In genomic region chr1:159598196-159598595, GRCh38 we compare ENCODE assay signal across 15 cellular contexts. TPM values are rescaled to one million over a fixed set of nuclear protein-coding genes. Genes with fewer than 3 reads are reported as not detected.
DNase-seq lines count a peak whose midpoint lies in the region; ATAC-seq, FAIRE-seq and TF ChIP-seq lines count a peak whose summit lies in the region.
"Had no signal": no experiment of that assay in that cellular context is flagged by ENCODE, and none has a peak within 500 bp of the region (broad histone marks: within the 10 kb centered on the region; RNA-seq: fewer than 3 reads in every experiment).

No MANE protein-coding gene starts in this region.

- no peak for FAIRE-seq in GM12891 (lab: Jason Lieb, UNC)

- POLR2A ChIA-PET in PC-3 (lab: Charles Lee; ENCODE audit: unreplicated experiment) (interaction anchor here (0.6 kb wide), 1 partner anchor 282 kb away, joined by 3 read pairs; no protein-coding TSS in a partner anchor), GM10248 (lab: Yijun Ruan, JAX) (no interaction called here)
- POLR2A ChIA-PET in naive thymus-derived CD4-positive, alpha-beta T cell (lab: Charles Lee): no interaction called here

- TF ChIP-seq CTCF in PC-3 (conservative IDR thresholded peaks at IDR 0.05; ENCODE audit: low read depth, low read length): no peak
- no peak for TF ChIP-seq CTCF in right lobe of liver (IDR thresholded peaks at IDR 0.05)
- no peak for TF ChIP-seq CTCF in GM10248 (IDR thresholded peaks at IDR 0.05; ENCODE audit: control extremely low read depth, extremely low read depth, low read depth, missing control alignments)

- CTCF ChIA-PET in PC-3 (lab: Charles Lee) (no interaction called here), GM10248 (lab: Yijun Ruan, JAX) (interaction anchor here (0.6 kb wide), 1 partner anchor 8 kb away, joined by 3 read pairs; no protein-coding TSS in a partner anchor)
- CTCF ChIA-PET in naive thymus-derived CD4-positive, alpha-beta T cell (lab: Charles Lee): no interaction called here

- H3K4me2 ChIP-seq in PC-3 (ENCODE audit: low read length): peak overlapping the region; percentile 47

- peaks cover 0 to 13% (median 3%) of the 10 kb centered on the region in 11 donors for H3K9me3 Mint-ChIP-seq in naive thymus-derived CD4-positive, alpha-beta T cell

- intact Hi-C loops in PC-3 (cut with micrococcal nuclease) (no loop called here), right lobe of liver (cut with DNase I) (no loop called here)
- intact Hi-C loops in naive thymus-derived CD4-positive, alpha-beta T cell (cut with micrococcal nuclease): no loop called here

- H3K4me3 Mint-ChIP-seq in naive thymus-derived CD4-positive, alpha-beta T cell: no peak overlapping the region
- H3K4me3 Mint-ChIP-seq: nephron had no signal

- DNase-seq in Caki2 (ENCODE audit: low read depth): peak; percentile 98
- DNase-seq in PC-3: peak; percentile 92
- peak; percentile 81 for DNase-seq in dermis blood vessel endothelial cell
- DNase-seq in right lobe of liver: no peak
- no peak for DNase-seq in naive thymus-derived CD4-positive, alpha-beta T cell
- no peak for DNase-seq in NCI-H526 treated with DMSO at 0.1 percent for 48 hours (lab: John Stamatoyannopoulos, UW)
- no peak for DNase-seq in GM10248 (ENCODE audit: extremely low spot score)
- DNase-seq in GM12891 (ENCODE audit: insufficient read length, low spot score): no peak
- DNase-seq: activated CD8-positive, alpha-beta memory T cell treated with anti-CD3 and anti-CD28 coated beads, Interleukin-2, amount 50 U/mL, for 4 hours; hypothalamus; NCI-H510A treated with DMSO at 0.1 percent for 48 hours; stimulated activated CD4-positive, alpha-beta T cell treated with anti-CD3 and anti-CD28 coated beads, Interleukin-1b, Interleukin-23, amount 100 ng/mL, for 48 hours; T-helper 2 cell had no signal

- no peaks in the 10 kb centered on the region for H3K79me2 ChIP-seq in PC-3 (ENCODE audit: low read length)

- no peak overlapping the region for H3K9ac ChIP-seq in PC-3 (ENCODE audit: low read length)

- BruUV-seq in PC-3 (replicated peaks; lab: Mats Ljungman, UMichigan): no TSS peak

- WGBS in right lobe of liver (ENCODE audit: insufficient coverage, low coverage, low lambda C conversion rate, missing lambda C conversion rate): 36% methylated on average over 4 of the region's 4 CpGs

- H2AFZ ChIP-seq in PC-3 (ENCODE audit: low read length): peak overlapping the region; percentile 3; the same call in 1 of the 2 replicates

- in situ Hi-C loops in Caki2 (cut with HindIII; ENCODE audit: low pct_unique_long_range_greater_than_20kb, low sequenced_read_pairs): no loop called here

- H3K4me3 ChIP-seq in PC-3 (ENCODE audit: low read length) (no peak overlapping the region), right lobe of liver (no peak overlapping the region)
- no peak overlapping the region for H3K4me3 ChIP-seq in naive thymus-derived CD4-positive, alpha-beta T cell (ENCODE audit: low read length)

- H3K27me3 ChIP-seq in PC-3 (ENCODE audit: low read length) (no peaks in the 10 kb centered on the region), right lobe of liver (no peaks in the 10 kb centered on the region)
- no peaks in the 10 kb centered on the region for H3K27me3 ChIP-seq in naive thymus-derived CD4-positive, alpha-beta T cell (ENCODE audit: control insufficient read depth in 2 of 2, insufficient read depth in 2 of 2, low read length in 2 of 2)

- TF ChIP-seq POLR2A in right lobe of liver (IDR thresholded peaks at IDR 0.05) (no peak), GM12891 (IDR thresholded peaks at IDR 0.05; ENCODE audit: low read depth, low read length) (no peak)

- H4K20me1 ChIP-seq in PC-3 (ENCODE audit: low read length): no peaks in the 10 kb centered on the region

- ATAC-seq in PC-3: peak; percentile 71
- ATAC-seq in right lobe of liver: peak; percentile 6 to 66 (median 28)
- ATAC-seq in naive thymus-derived CD4-positive, alpha-beta T cell: no peak

- H3K27me3 Mint-ChIP-seq in naive thymus-derived CD4-positive, alpha-beta T cell: peaks cover 0 to 73% (median 58%) of the 10 kb centered on the region in 5 donors

- H3K36me3 ChIP-seq in PC-3 (ENCODE audit: low read depth, low read length) (no peaks in the 10 kb centered on the region), right lobe of liver (peaks cover 0 to 10% (median 4%) of the 10 kb centered on the region in 4 donors)
- H3K36me3 ChIP-seq in naive thymus-derived CD4-positive, alpha-beta T cell (ENCODE audit: control insufficient read depth in 2 of 3, insufficient read depth in 3 of 3, low read length in 3 of 3): no peaks in the 10 kb centered on the region

- H3K4me1 Mint-ChIP-seq in naive thymus-derived CD4-positive, alpha-beta T cell: no peaks in the 10 kb centered on the region
- H3K4me1 Mint-ChIP-seq: nephron had no signal

- peaks cover 0 to 4% (median 0%) of the 10 kb centered on the region in 5 donors for H3K36me3 Mint-ChIP-seq in naive thymus-derived CD4-positive, alpha-beta T cell

- H3K27ac Mint-ChIP-seq in naive thymus-derived CD4-positive, alpha-beta T cell: no peak overlapping the region
- H3K27ac Mint-ChIP-seq: nephron had no signal

- peaks cover 20% of the 10 kb centered on the region for H3K4me1 ChIP-seq in PC-3 (ENCODE audit: insufficient read depth, low read length)
- H3K4me1 ChIP-seq in right lobe of liver: no peaks in the 10 kb centered on the region
- H3K4me1 ChIP-seq in naive thymus-derived CD4-positive, alpha-beta T cell (ENCODE audit: control insufficient read depth in 2 of 2, insufficient read depth in 2 of 2, low read length in 2 of 2): no peaks in the 10 kb centered on the region

- H3K9me2 ChIP-seq in PC-3 (replicated peaks; ENCODE audit: low read length): no peaks in the 10 kb centered on the region

- H3K9me3 ChIP-seq in PC-3 (ENCODE audit: low read length): no peaks in the 10 kb centered on the region
- H3K9me3 ChIP-seq in right lobe of liver: no peaks in the 10 kb centered on the region
- no peaks in the 10 kb centered on the region for H3K9me3 ChIP-seq in naive thymus-derived CD4-positive, alpha-beta T cell (ENCODE audit: control insufficient read depth in 2 of 3, low read length in 3 of 3)

- H3F3A ChIP-seq in PC-3 (ENCODE audit: low read length, unreplicated experiment): peaks cover 5% of the 10 kb centered on the region

- peak overlapping the region; percentile 43 for H3K27ac ChIP-seq in PC-3 (ENCODE audit: low read length)
- peak overlapping the region in 1 of 3 donors; percentile 40 for H3K27ac ChIP-seq in right lobe of liver
- H3K27ac ChIP-seq in naive thymus-derived CD4-positive, alpha-beta T cell (ENCODE audit: low read depth, low read length): no peak overlapping the region

TF ChIP-seq in GM12891, 5 proteins besides CTCF, POLR2A, EP300 and RAD21:
- TF ChIP-seq POU2F2 (IDR thresholded peaks at IDR 0.05; ENCODE audit: low read depth, low read length): no peak
- TF ChIP-seq POLR2AphosphoS5 (IDR thresholded peaks at IDR 0.05; ENCODE audit: low read depth, low read length): no peak
- TF ChIP-seq TAF1 (IDR thresholded peaks at IDR 0.05; ENCODE audit: low read depth, low read length): no peak
- TF ChIP-seq SPI1 (IDR thresholded peaks at IDR 0.05; ENCODE audit: low read depth, low read length): no peak

RNA-seq across cellular contexts. Expression of gene APCS, which starts 10.6 kb away (rescaled TPM):
- total RNA-seq in Caki2 (2014; rRNA removed; shearing (Covaris generic); ENCODE audit: low replicate concordance): not detected in 2 replicates
- not detected in 2 replicates for total RNA-seq in PC-3 (2014; rRNA removed)
- not detected in 2 replicates for total RNA-seq in dermis blood vessel endothelial cell
- total RNA-seq in right lobe of liver: 1,000 to 10,000 TPM in 5 of 6 experiments, 100 to 1,000 TPM in 1; 958 to 1,977 (median 1,681) TPM
- total RNA-seq in naive thymus-derived CD4-positive, alpha-beta T cell: not detected
- not detected for polyA plus RNA-seq in naive thymus-derived CD4-positive, alpha-beta T cell
- polyA plus RNA-seq in GM12891 (2012; ENCODE audit: low read depth, missing spikeins): not detected
- total RNA-seq: cardiac septum had no signal

Comparison
In these comparisons a context has a peak if more than half of its experiments do, and no peak if none do; other contexts are left out.
1. DNase-seq: peak in Caki2 (single experiment), PC-3 (single experiment) and dermis blood vessel endothelial cell (single experiment); none in right lobe of liver (0 of 3), naive thymus-derived CD4-positive, alpha-beta T cell (0 of 9), NCI-H526 treated with DMSO at 0.1 percent for 48 hours (single experiment), GM10248 (single experiment) and GM12891 (single experiment).
2. RNA of gene APCS, which starts 10.6 kb away (total RNA-seq): 958 to 1,977 TPM in right lobe of liver; not detected in Caki2, not detected in PC-3, not detected in dermis blood vessel endothelial cell and not detected in naive thymus-derived CD4-positive, alpha-beta T cell; every median in the first group is over 100 times any median in the second.